ENCODE assay signal across 8 cellular contexts in the genomic region with DNA sequence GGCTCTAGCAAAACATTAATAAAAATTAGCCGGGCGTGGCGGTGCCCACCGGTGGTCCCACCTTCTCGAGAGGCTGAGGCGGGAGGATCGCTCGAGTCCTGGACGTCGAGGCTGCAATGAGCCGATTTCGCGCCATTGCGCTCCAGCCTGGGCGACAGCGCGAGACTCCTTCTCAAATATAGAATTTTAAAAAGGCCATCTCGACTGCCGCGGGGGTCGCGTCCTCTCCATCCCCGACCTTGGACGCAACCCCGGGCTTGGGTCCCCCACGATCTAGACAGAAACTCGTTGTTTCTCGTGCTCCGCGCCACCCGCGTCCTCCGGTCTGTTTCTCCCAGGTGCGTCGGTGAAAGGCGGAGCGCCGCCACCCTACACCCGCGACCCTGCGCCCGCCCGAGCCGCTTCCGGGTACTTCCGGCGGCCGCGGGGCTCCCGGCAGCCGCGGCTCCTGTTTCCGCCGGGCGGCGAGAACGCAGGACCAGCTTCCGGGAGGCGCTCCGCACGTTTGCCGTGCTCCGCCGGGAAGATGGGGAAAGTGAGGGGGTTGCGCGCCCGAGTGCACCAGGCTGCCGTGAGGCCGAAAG. TPM values are rescaled to one million over a fixed set of nuclear protein-coding genes. Genes with fewer than 3 reads are reported as not detected.
DNase-seq lines count a peak whose midpoint lies in the region; ATAC-seq and TF ChIP-seq lines count a peak whose summit lies in the region.

Gene SLX9, plus strand, starts transcription at position 498 of the 584 bp plus-strand sequence. Its CDS starts 29 bp downstream, at position 527.

- TF ChIP-seq CTCF in neural cell (IDR thresholded peaks at IDR 0.05; ENCODE audit: poor library complexity, severe bottlenecking), result no peak

- no peaks in the 10 kb centered on the region for H3K9me3 ChIP-seq in neural cell (ENCODE audit: low read length)

- TF ChIP-seq RAD21 in neural cell (conservative IDR thresholded peaks at IDR 0.05), result peak; percentile 42

- H3K27me3 Mint-ChIP-seq in stimulated activated naive CD8-positive, alpha-beta T cell treated with anti-CD3 and anti-CD28 coated beads, Interleukin-15, amount 100 ng/mL, for 72 hours, result no peaks in the 10 kb centered on the region

- H3K9me3 Mint-ChIP-seq in stimulated activated naive CD8-positive, alpha-beta T cell treated with anti-CD3 and anti-CD28 coated beads, Interleukin-15, amount 100 ng/mL, for 72 hours, result no peaks in the 10 kb centered on the region

- H3K4me1 Mint-ChIP-seq in stimulated activated naive CD8-positive, alpha-beta T cell treated with anti-CD3 and anti-CD28 coated beads, Interleukin-15, amount 100 ng/mL, for 72 hours, result peaks cover 54% of the 10 kb centered on the region

- H2AFZ ChIP-seq in neural cell (ENCODE audit: low read depth, low read length), result peak within 1 kb of the TSS; percentile 48

- no peaks in the 10 kb centered on the region for H3K9me2 ChIP-seq in neural cell (ENCODE audit: insufficient read depth, low read length)

- peak; percentile 98 for DNase-seq in D341Med (ENCODE audit: low spot score)
- DNase-seq in KG1 (lab: John Stamatoyannopoulos, UW), result peak; percentile 53
- peak; percentile 66 to 77 for DNase-seq in SHP77 (lab: John Stamatoyannopoulos, UW)
- peak; percentile 76 for DNase-seq in activated effector memory CD4-positive, alpha-beta T cell treated with Interleukin-2 at 50 U/mL for 16 hours
- peak; percentile 23 for DNase-seq in fibroblast of the conjunctiva (ENCODE audit: low read depth)
- DNase-seq in stimulated activated naive CD8-positive, alpha-beta T cell treated with anti-CD3 and anti-CD28 coated beads, Interleukin-15, amount 100 ng/mL, for 72 hours, result peak; percentile 85 to 86

- peak within 1 kb of the TSS; percentile 90 to 94 for H3K4me3 Mint-ChIP-seq in stimulated activated naive CD8-positive, alpha-beta T cell treated with anti-CD3 and anti-CD28 coated beads, Interleukin-15, amount 100 ng/mL, for 72 hours

- peak within 1 kb of the TSS; percentile 79 for H3K9ac ChIP-seq in neural cell (ENCODE audit: low read length)

- peak; percentile 72 for ATAC-seq in GM21528 (IDR thresholded peaks at IDR 0.05; ENCODE audit: low FRiP score, unreplicated experiment)
- peak; percentile 96 for ATAC-seq in stimulated activated naive CD8-positive, alpha-beta T cell treated with anti-CD3 and anti-CD28 coated beads, Interleukin-15, amount 100 ng/mL, for 72 hours

- no peaks in the 10 kb centered on the region for H3K36me3 ChIP-seq in neural cell (ENCODE audit: insufficient read depth, low read length)

- no peaks in the 10 kb centered on the region for H4K20me1 ChIP-seq in neural cell (ENCODE audit: insufficient read depth)

- peak within 1 kb of the TSS; percentile 78 for H3K27ac ChIP-seq in neural cell (ENCODE audit: low read length)

- H3K79me2 ChIP-seq in neural cell (replicated peaks; ENCODE audit: insufficient read depth, low read length), result peaks cover 19% of the 10 kb centered on the region

- peak within 1 kb of the TSS; percentile 89 to 91 for H3K27ac Mint-ChIP-seq in stimulated activated naive CD8-positive, alpha-beta T cell treated with anti-CD3 and anti-CD28 coated beads, Interleukin-15, amount 100 ng/mL, for 72 hours

- peak; percentile 57 for TF ChIP-seq EP300 in neural cell (conservative IDR thresholded peaks at IDR 0.05; ENCODE audit: poor library complexity, severe bottlenecking)

- peaks cover 2% of the 10 kb centered on the region for H3K27me3 ChIP-seq in neural cell (ENCODE audit: insufficient read depth, low read depth, low read length)

- H3F3A ChIP-seq in neural cell (ENCODE audit: insufficient read depth, low read length, poor library complexity, severe bottlenecking), result no peaks in the 10 kb centered on the region

- H3K4me3 ChIP-seq in neural cell (ENCODE audit: low read length), result peak within 1 kb of the TSS; percentile 94

- peak within 1 kb of the TSS; percentile 88 for H3K4me2 ChIP-seq in neural cell (ENCODE audit: low read length)

TF ChIP-seq in neural cell, 6 proteins besides CTCF, POLR2A, EP300 and RAD21:
- TF ChIP-seq MXI1 (conservative IDR thresholded peaks at IDR 0.05; ENCODE audit: poor library complexity, severe bottlenecking) (peak; percentile 93), SMC3 (conservative IDR thresholded peaks at IDR 0.05; ENCODE audit: poor library complexity) (peak; percentile 57), REST (IDR thresholded peaks at IDR 0.05; ENCODE audit: borderline replicate concordance) (peak; percentile 24), EZH2 (IDR thresholded peaks at IDR 0.05; ENCODE audit: borderline replicate concordance, insufficient read depth, low read length, poor library complexity, severe bottlenecking) (no peak), POLR2AphosphoS5 (IDR thresholded peaks at IDR 0.05) (peak; percentile 92), TAF1 (IDR thresholded peaks at IDR 0.05; ENCODE audit: low read depth) (peak; percentile 85)

RNA-seq across cellular contexts. Expression of gene SLX9, which starts in this region (rescaled TPM):
- polyA plus RNA-seq in neural cell, result 15.4 and 23.2 TPM in 2 replicates
- 10.1 and 16.8 TPM in 2 replicates for polyA minus RNA-seq in neural cell

Comparison
In these comparisons a context has a peak if more than half of its experiments do, and no peak if none do; other contexts are left out.
1. Peak in every context shown above with its lines: DNase-seq, ATAC-seq, H3K4me3 ChIP-seq and H3K27ac ChIP-seq.
2. DNase-seq: peak in every context shown above with its lines; median percentile 98 in D341Med; 86 in stimulated activated naive CD8-positive, alpha-beta T cell treated with anti-CD3 and anti-CD28 coated beads, Interleukin-15, amount 100 ng/mL, for 72 hours; 76 in activated effector memory CD4-positive, alpha-beta T cell treated with Interleukin-2 at 50 U/mL for 16 hours; 72 in SHP77; 53 in KG1; 23 in fibroblast of the conjunctiva.